ENCODE assay signal across 6 cellular contexts in genomic region chr2:131193401-131193800, GRCh38. TPM values are rescaled to one million over a fixed set of nuclear protein-coding genes. Genes with fewer than 3 reads are reported as not detected.
"Had no signal": no experiment of that assay in that cellular context is flagged by ENCODE, and none has a peak within 500 bp of the region (broad histone marks: within the 10 kb centered on the region; RNA-seq: fewer than 3 reads in every experiment).

No MANE protein-coding gene starts in this region.

RNA-seq across cellular contexts. Expression of gene POTEE, which starts 15.9 kb away (rescaled TPM):
- total RNA-seq: IMR-90, LHCN-M2, MCF 10A, Peyer's patch, Right ventricle myocardium inferior, RPMI7951 had no signal
